Comparison of ENCODE assay signal across 8 cellular contexts in the genomic region with DNA sequence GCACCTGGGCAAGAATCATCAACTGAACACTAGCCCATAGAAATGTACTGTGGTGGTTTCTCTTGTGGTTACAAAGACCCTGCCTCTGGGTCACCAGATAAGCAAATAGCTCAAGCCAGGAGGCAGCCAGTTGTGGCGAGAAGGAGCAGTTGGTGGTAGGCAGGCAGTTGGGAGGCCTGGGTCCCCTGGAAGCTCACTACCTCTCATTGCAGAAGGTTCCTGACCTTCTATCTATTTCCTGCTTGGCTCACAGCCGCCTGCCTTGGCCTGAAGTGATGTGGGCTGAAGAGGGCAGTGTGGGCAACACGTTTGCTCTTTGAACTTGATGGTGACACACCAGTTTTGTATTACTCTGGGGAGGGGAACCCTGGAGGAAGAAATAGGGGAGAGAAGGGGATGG. TPM values are rescaled to one million over a fixed set of nuclear protein-coding genes. Genes with fewer than 3 reads are reported as not detected.
DNase-seq lines count a peak whose midpoint lies in the region; ATAC-seq, FAIRE-seq and TF ChIP-seq lines count a peak whose summit lies in the region.

No MANE protein-coding gene starts in this region.

- 17 to 18% methylated on average over 3 of the region's 3 CpGs for WGBS in body of pancreas, 2 donors
- 24 to 35% methylated on average over 3 of the region's 3 CpGs for WGBS in pancreas, 2 donors

- H3K4me1 ChIP-seq in MM.1S (ENCODE audit: low read length) (peaks cover 58% of the 10 kb centered on the region), body of pancreas (peaks cover 33% of the 10 kb centered on the region), pancreas (peaks cover 6 to 15% (median 7%) of the 10 kb centered on the region in 3 donors), upper lobe of right lung (peaks cover 6% of the 10 kb centered on the region)

- DNase-seq in MM.1S (peak; percentile 80), body of pancreas (peak; percentile 60 to 82 (median 73)), pancreas (peak; percentile 62 to 81 (median 70)), upper lobe of right lung (no peak)

- H3K27ac ChIP-seq in MM.1S (ENCODE audit: low read length) (peak overlapping the region; percentile 81), body of pancreas (peak overlapping the region in 2 of 4 donors; percentile 20 to 40), pancreas (peak overlapping the region in 2 of 4 donors; percentile 19 to 50), upper lobe of right lung (no peak overlapping the region)

- no peaks in the 10 kb centered on the region for H3K9me3 ChIP-seq in MM.1S (replicated peaks; ENCODE audit: insufficient read depth, low read length)
- no peaks in the 10 kb centered on the region for H3K9me3 ChIP-seq in body of pancreas
- H3K9me3 ChIP-seq in pancreas, result no peaks in the 10 kb centered on the region
- H3K9me3 ChIP-seq in upper lobe of right lung, result no peaks in the 10 kb centered on the region

- peaks cover 96% of the 10 kb centered on the region for H3K79me2 ChIP-seq in MM.1S (ENCODE audit: low read length)

- TF ChIP-seq POLR2A in body of pancreas (IDR thresholded peaks at IDR 0.05), result no peak

- no peaks in the 10 kb centered on the region for H3K9me2 ChIP-seq in MM.1S (replicated peaks; ENCODE audit: insufficient read depth, low read length)

- ATAC-seq in GM19043 (IDR thresholded peaks at IDR 0.05; ENCODE audit: low read depth, unreplicated experiment), result peak; percentile 40
- ATAC-seq in body of pancreas, result peak; percentile 63
- peak; percentile 73 to 87 (median 79) for ATAC-seq in pancreas
- ATAC-seq in GM18870 (IDR thresholded peaks at IDR 0.05; ENCODE audit: unreplicated experiment), result no peak
- ATAC-seq in HG02610 (IDR thresholded peaks at IDR 0.05; ENCODE audit: unreplicated experiment), result no peak
- no peak for ATAC-seq in upper lobe of right lung
- ATAC-seq in GM21528 (IDR thresholded peaks at IDR 0.05; ENCODE audit: low FRiP score, unreplicated experiment), result no peak

- H3F3A ChIP-seq in MM.1S (ENCODE audit: insufficient read depth, low read length), result peaks cover 24% of the 10 kb centered on the region

- peak; percentile 49 for TF ChIP-seq CTCF in MM.1S (IDR thresholded peaks at IDR 0.05; ENCODE audit: low read length)
- TF ChIP-seq CTCF in body of pancreas (IDR thresholded peaks at IDR 0.05), result peak in 5 of 7 experiments; percentile 22 to 49 (median 34)
- no peak for TF ChIP-seq CTCF in pancreas (IDR thresholded peaks at IDR 0.05)
- no peak for TF ChIP-seq CTCF in upper lobe of right lung (IDR thresholded peaks at IDR 0.05)

- no peak for FAIRE-seq in pancreas (lab: Jason Lieb, UNC)

- no peaks in the 10 kb centered on the region for H3K36me3 ChIP-seq in MM.1S (replicated peaks; ENCODE audit: insufficient read depth, low read length)
- H3K36me3 ChIP-seq in body of pancreas (replicated peaks in 1 of 2; ENCODE audit: insufficient read depth in 1 of 2, low read depth in 2 of 2), result no peaks in the 10 kb centered on the region
- no peaks in the 10 kb centered on the region for H3K36me3 ChIP-seq in pancreas
- no peaks in the 10 kb centered on the region for H3K36me3 ChIP-seq in upper lobe of right lung

- H3K4me2 ChIP-seq in MM.1S (ENCODE audit: low read depth, low read length), result peak overlapping the region; percentile 63; the same call in 1 of the 2 replicates

- no peak overlapping the region for H3K4me3 ChIP-seq in MM.1S (ENCODE audit: low read length)
- no peak overlapping the region for H3K4me3 ChIP-seq in body of pancreas
- H3K4me3 ChIP-seq in pancreas, result no peak overlapping the region
- no peak overlapping the region for H3K4me3 ChIP-seq in upper lobe of right lung

- H2AFZ ChIP-seq in MM.1S (ENCODE audit: low read length), result no peak overlapping the region

- H4K20me1 ChIP-seq in MM.1S (ENCODE audit: insufficient read depth, low read length), result no peaks in the 10 kb centered on the region

- intact Hi-C loops in body of pancreas (cut with DNase I), result no loop called here
- intact Hi-C loops in pancreas (cut with DNase I), result no loop called here
- intact Hi-C loops in upper lobe of right lung (cut with DNase I), result no loop called here

- H3K27me3 ChIP-seq in MM.1S (replicated peaks; ENCODE audit: insufficient read depth, low read length) (no peaks in the 10 kb centered on the region), body of pancreas (no peaks in the 10 kb centered on the region), pancreas (no peaks in the 10 kb centered on the region), upper lobe of right lung (no peaks in the 10 kb centered on the region)

- peak overlapping the region; percentile 33 for H3K9ac ChIP-seq in MM.1S (ENCODE audit: low read length)

RNA-seq across cellular contexts. Expression of gene NECTIN1, which starts 34.7 kb away (rescaled TPM):
- total RNA-seq in body of pancreas (10 to 100 TPM in 1 of 2 donors, 1 to 10 TPM in 1; 7.3 to 31.6 TPM), pancreas (10 to 100 TPM; 14.8 to 24.7 (median 22.2) TPM), upper lobe of right lung (10.4 TPM)
- 1 to 10 TPM; 7.9 to 8.5 TPM for polyA plus RNA-seq in pancreas

Comparison
In these comparisons a context has a peak if more than half of its experiments do, and no peak if none do; other contexts are left out.
1. ATAC-seq: peak in GM19043 (single experiment), body of pancreas (single experiment) and pancreas (4 of 4); none in GM18870 (single experiment), HG02610 (single experiment), upper lobe of right lung (single experiment) and GM21528 (single experiment).
2. CTCF ChIP-seq: peak in MM.1S (single experiment) and body of pancreas (5 of 7); none in pancreas (0 of 4) and upper lobe of right lung (single experiment).